In the genomic region with DNA sequence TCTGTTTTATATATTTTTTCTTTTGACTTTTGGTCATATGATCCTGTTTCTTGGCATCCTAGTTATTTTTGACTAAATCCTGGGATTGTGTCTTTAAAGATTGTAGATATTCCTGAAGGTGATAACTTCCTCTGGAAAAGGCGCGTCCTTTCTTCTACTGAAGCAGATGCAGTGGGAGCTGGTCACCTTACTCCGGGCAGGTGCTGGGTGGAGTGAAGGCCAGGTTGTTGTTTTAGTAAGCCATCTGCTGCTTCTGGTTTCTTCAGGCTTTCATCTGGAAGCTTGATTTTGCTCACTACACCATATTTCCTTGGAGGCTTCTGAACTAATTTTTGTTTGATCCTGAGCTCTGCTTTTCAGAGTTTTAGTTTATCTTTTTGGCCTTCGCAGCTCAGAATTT, we compare ENCODE assay signal across 20 cellular contexts. TPM values are rescaled to one million over a fixed set of nuclear protein-coding genes. Genes with fewer than 3 reads are reported as not detected.
DNase-seq lines count a peak whose midpoint lies in the region; ATAC-seq, FAIRE-seq and TF ChIP-seq lines count a peak whose summit lies in the region.
"Had no signal": no experiment of that assay in that cellular context is flagged by ENCODE, and none has a peak within 500 bp of the region (broad histone marks: within the 10 kb centered on the region; RNA-seq: fewer than 3 reads in every experiment).

No MANE protein-coding gene starts in this region.

- 31 to 38% methylated on average over 4 of the region's 4 CpGs for WGBS in pancreas, 2 donors

- H3K36me3 ChIP-seq in pancreas (no peaks in the 10 kb centered on the region), WERI-Rb-1 (no peaks in the 10 kb centered on the region)
- H3K36me3 ChIP-seq: transverse colon had no signal

- no peak for DNase-seq in activated T-cell treated with anti-CD3 and anti-CD28 coated beads, Interleukin-2, amount 50 U/mL, for 24 hours
- DNase-seq in activated T-cell treated with anti-CD3 and anti-CD28 coated beads for 4 hours (no peak), HFFc6 (no peak), pancreas (no peak), GM12891 (ENCODE audit: insufficient read length, low spot score) (no peak), WERI-Rb-1 (no peak)
- no peak for DNase-seq in activated T-helper 1 cell treated with anti-CD3 and anti-CD28 coated beads, Interleukin-12 subunit alpha, Interleukin-12 subunit beta, Interleukin-2, Interleukin-4 antibody, amounts not matched to agents 30 ng/mL and 10 ng/mL and 1 ng/mL, durations not matched to agents 14 hours and 24 hours and 36 hours (ENCODE audit: low spot score)
- DNase-seq: activated naive CD4-positive, alpha-beta T cell treated with anti-CD3 and anti-CD28 coated beads for 36 hours; MV-4-11; NCI-H2029 treated with DMSO at 0.1 percent for 48 hours; NCI-H526 treated with DMSO at 0.1 percent for 48 hours; occipital lobe; right cardiac atrium; stimulated activated naive CD4-positive, alpha-beta T cell treated with Interleukin-2 at 50 U/mL for 16 hours; T-helper 9 cell; transverse colon had no signal

- peaks cover 21% of the 10 kb centered on the region for H3K36me3 Mint-ChIP-seq in activated T-cell treated with anti-CD3 and anti-CD28 coated beads, Interleukin-2, amount 50 U/mL, for 24 hours (ENCODE audit: low read depth)
- H3K36me3 Mint-ChIP-seq in HFFc6 (ENCODE audit: low read depth): peaks cover 12% of the 10 kb centered on the region
- H3K36me3 Mint-ChIP-seq in dendritic cell treated with granulocyte-macrophage colony-stimulating factor and Interleukin-4, amounts not matched to agents 40 ng/mL and 50 ng/mL, for 4 days (ENCODE audit: low read depth): peaks cover 6% of the 10 kb centered on the region
- peaks cover 5% of the 10 kb centered on the region for H3K36me3 Mint-ChIP-seq in activated T-helper 1 cell treated with anti-CD3 and anti-CD28 coated beads, Interleukin-12 subunit alpha, Interleukin-12 subunit beta, Interleukin-2, Interleukin-4 antibody, amounts not matched to agents 30 ng/mL and 10 ng/mL and 1 ng/mL, durations not matched to agents 14 hours and 24 hours and 36 hours (ENCODE audit: low read depth)

- H3K27me3 ChIP-seq in pancreas (no peaks in the 10 kb centered on the region), WERI-Rb-1 (ENCODE audit: insufficient read depth, low read depth, severe bottlenecking) (no peaks in the 10 kb centered on the region)
- H3K27me3 ChIP-seq: transverse colon had no signal

- H3K4me3 ChIP-seq in pancreas: no peak overlapping the region
- no peak overlapping the region for H3K4me3 ChIP-seq in WERI-Rb-1 (ENCODE audit: low read depth, low read length)
- H3K4me3 ChIP-seq: coronary artery, K562, transverse colon had no signal

- intact Hi-C loops in dendritic cell treated with granulocyte-macrophage colony-stimulating factor and Interleukin-4, amounts not matched to agents 40 ng/mL and 50 ng/mL, for 4 days (cut with micrococcal nuclease): no loop called here
- intact Hi-C loops in pancreas (cut with DNase I): no loop called here
- intact Hi-C loops in activated T-helper 1 cell treated with anti-CD3 and anti-CD28 coated beads, Interleukin-12 subunit alpha, Interleukin-12 subunit beta, Interleukin-2, Interleukin-4 antibody, amounts not matched to agents 30 ng/mL and 10 ng/mL and 1 ng/mL, durations not matched to agents 14 hours and 24 hours and 36 hours (cut with micrococcal nuclease): no loop called here

- TF ChIP-seq CTCF in HFFc6 (IDR thresholded peaks at IDR 0.05): no peak
- no peak for TF ChIP-seq CTCF in pancreas (IDR thresholded peaks at IDR 0.05)
- TF ChIP-seq CTCF in WERI-Rb-1 (IDR thresholded peaks at IDR 0.05; ENCODE audit: low read depth, low read length): no peak

- peaks cover 5 to 31% (median 15%) of the 10 kb centered on the region in 3 donors for H3K4me1 ChIP-seq in pancreas

- no peak overlapping the region for H3K4me3 Mint-ChIP-seq in activated T-cell treated with anti-CD3 and anti-CD28 coated beads, Interleukin-2, amount 50 U/mL, for 24 hours
- no peak overlapping the region for H3K4me3 Mint-ChIP-seq in HFFc6
- no peak overlapping the region for H3K4me3 Mint-ChIP-seq in dendritic cell treated with granulocyte-macrophage colony-stimulating factor and Interleukin-4, amounts not matched to agents 40 ng/mL and 50 ng/mL, for 4 days
- no peak overlapping the region for H3K4me3 Mint-ChIP-seq in activated T-helper 1 cell treated with anti-CD3 and anti-CD28 coated beads, Interleukin-12 subunit alpha, Interleukin-12 subunit beta, Interleukin-2, Interleukin-4 antibody, amounts not matched to agents 30 ng/mL and 10 ng/mL and 1 ng/mL, durations not matched to agents 14 hours and 24 hours and 36 hours
- H3K4me3 Mint-ChIP-seq: activated naive CD4-positive, alpha-beta T cell treated with anti-CD3 and anti-CD28 coated beads for 36 hours had no signal

- H3K27me3 Mint-ChIP-seq in activated T-cell treated with anti-CD3 and anti-CD28 coated beads, Interleukin-2, amount 50 U/mL, for 24 hours: no peaks in the 10 kb centered on the region
- no peaks in the 10 kb centered on the region; the same call in 1 of the 2 replicates for H3K27me3 Mint-ChIP-seq in HFFc6 (ENCODE audit: insufficient read depth)
- H3K27me3 Mint-ChIP-seq in dendritic cell treated with granulocyte-macrophage colony-stimulating factor and Interleukin-4, amounts not matched to agents 40 ng/mL and 50 ng/mL, for 4 days: no peaks in the 10 kb centered on the region
- no peaks in the 10 kb centered on the region for H3K27me3 Mint-ChIP-seq in activated T-helper 1 cell treated with anti-CD3 and anti-CD28 coated beads, Interleukin-12 subunit alpha, Interleukin-12 subunit beta, Interleukin-2, Interleukin-4 antibody, amounts not matched to agents 30 ng/mL and 10 ng/mL and 1 ng/mL, durations not matched to agents 14 hours and 24 hours and 36 hours (ENCODE audit: insufficient read depth)

- peaks cover 83% of the 10 kb centered on the region for H3K4me1 Mint-ChIP-seq in activated T-cell treated with anti-CD3 and anti-CD28 coated beads, Interleukin-2, amount 50 U/mL, for 24 hours (ENCODE audit: low read depth)
- peaks cover 74% of the 10 kb centered on the region for H3K4me1 Mint-ChIP-seq in HFFc6 (ENCODE audit: low read depth)
- peaks cover 46% of the 10 kb centered on the region for H3K4me1 Mint-ChIP-seq in dendritic cell treated with granulocyte-macrophage colony-stimulating factor and Interleukin-4, amounts not matched to agents 40 ng/mL and 50 ng/mL, for 4 days (ENCODE audit: low read depth)
- H3K4me1 Mint-ChIP-seq in activated T-helper 1 cell treated with anti-CD3 and anti-CD28 coated beads, Interleukin-12 subunit alpha, Interleukin-12 subunit beta, Interleukin-2, Interleukin-4 antibody, amounts not matched to agents 30 ng/mL and 10 ng/mL and 1 ng/mL, durations not matched to agents 14 hours and 24 hours and 36 hours (ENCODE audit: low read depth): peaks cover 55% of the 10 kb centered on the region

- no peaks in the 10 kb centered on the region for H3K9me3 ChIP-seq in pancreas
- no peaks in the 10 kb centered on the region for H3K9me3 ChIP-seq in WERI-Rb-1 (ENCODE audit: severe bottlenecking)
- H3K9me3 ChIP-seq: transverse colon had no signal

- H3K27ac Mint-ChIP-seq in activated T-cell treated with anti-CD3 and anti-CD28 coated beads, Interleukin-2, amount 50 U/mL, for 24 hours: peak overlapping the region; percentile 35
- H3K27ac Mint-ChIP-seq in HFFc6: peak overlapping the region; percentile 66; the same call in 1 of the 2 replicates
- peak overlapping the region; percentile 32 for H3K27ac Mint-ChIP-seq in dendritic cell treated with granulocyte-macrophage colony-stimulating factor and Interleukin-4, amounts not matched to agents 40 ng/mL and 50 ng/mL, for 4 days
- H3K27ac Mint-ChIP-seq in activated T-helper 1 cell treated with anti-CD3 and anti-CD28 coated beads, Interleukin-12 subunit alpha, Interleukin-12 subunit beta, Interleukin-2, Interleukin-4 antibody, amounts not matched to agents 30 ng/mL and 10 ng/mL and 1 ng/mL, durations not matched to agents 14 hours and 24 hours and 36 hours: no peak overlapping the region

- ATAC-seq in pancreas: peak in 3 of 4 donors; percentile 81 to 82 (median 81)
- ATAC-seq: K562, right cardiac atrium had no signal

- no peak overlapping the region for H3K27ac ChIP-seq in pancreas
- no peak overlapping the region for H3K27ac ChIP-seq in WERI-Rb-1
- H3K27ac ChIP-seq: coronary artery, transverse colon had no signal

- no peak for TF ChIP-seq POLR2A in GM12891 (IDR thresholded peaks at IDR 0.05; ENCODE audit: low read depth, low read length)

- no peaks in the 10 kb centered on the region for H3K9me3 Mint-ChIP-seq in activated T-cell treated with anti-CD3 and anti-CD28 coated beads, Interleukin-2, amount 50 U/mL, for 24 hours
- H3K9me3 Mint-ChIP-seq in HFFc6: no peaks in the 10 kb centered on the region
- no peaks in the 10 kb centered on the region for H3K9me3 Mint-ChIP-seq in dendritic cell treated with granulocyte-macrophage colony-stimulating factor and Interleukin-4, amounts not matched to agents 40 ng/mL and 50 ng/mL, for 4 days
- H3K9me3 Mint-ChIP-seq in activated T-helper 1 cell treated with anti-CD3 and anti-CD28 coated beads, Interleukin-12 subunit alpha, Interleukin-12 subunit beta, Interleukin-2, Interleukin-4 antibody, amounts not matched to agents 30 ng/mL and 10 ng/mL and 1 ng/mL, durations not matched to agents 14 hours and 24 hours and 36 hours: no peaks in the 10 kb centered on the region
- H3K9me3 Mint-ChIP-seq: activated naive CD4-positive, alpha-beta T cell treated with anti-CD3 and anti-CD28 coated beads for 36 hours had no signal

- FAIRE-seq in pancreas (lab: Jason Lieb, UNC) (no peak), GM12891 (lab: Jason Lieb, UNC) (no peak)
- FAIRE-seq: frontal cortex, K562 had no signal

TF ChIP-seq in GM12891, 5 proteins besides CTCF, POLR2A, EP300 and RAD21:
- TF ChIP-seq PAX5 (IDR thresholded peaks at IDR 0.05; ENCODE audit: insufficient read depth, low read length, severe bottlenecking) (no peak), POLR2AphosphoS5 (IDR thresholded peaks at IDR 0.05; ENCODE audit: low read depth, low read length) (no peak), POU2F2 (IDR thresholded peaks at IDR 0.05; ENCODE audit: low read depth, low read length) (no peak), TAF1 (IDR thresholded peaks at IDR 0.05; ENCODE audit: low read depth, low read length) (no peak), SPI1 (IDR thresholded peaks at IDR 0.05; ENCODE audit: low read depth, low read length) (no peak)

RNA-seq across cellular contexts. Expression of a gene that starts 21.5 kb away (rescaled TPM):
- 10 to 100 TPM; 45.8 to 53.8 (median 47.1) TPM for total RNA-seq in HFFc6 (2021; fragmentation: NEBNext Ultra II Directional; extraction: Animal tissue kit (Norgen Biotek cat#: 25700))
- 10 to 100 TPM; 22.6 to 33.4 (median 28.1) TPM for total RNA-seq in pancreas
- 10 to 100 TPM in 1 of 2 donors, 1 to 10 TPM in 1; 8.6 to 22.7 TPM for polyA plus RNA-seq in pancreas
- polyA plus RNA-seq in GM12891 (2012; ENCODE audit: low read depth, missing spikeins): 45.5 TPM
- total RNA-seq in activated T-helper 1 cell treated with anti-CD3 and anti-CD28 coated beads, Interleukin-12 subunit alpha, Interleukin-12 subunit beta, Interleukin-2, Interleukin-4 antibody, amounts not matched to agents 30 ng/mL and 10 ng/mL and 1 ng/mL, durations not matched to agents 14 hours and 24 hours and 36 hours: 62.9 and 67.6 TPM in 2 replicates
